ENCODE assay signal across 1 cellular context in the genomic region with DNA sequence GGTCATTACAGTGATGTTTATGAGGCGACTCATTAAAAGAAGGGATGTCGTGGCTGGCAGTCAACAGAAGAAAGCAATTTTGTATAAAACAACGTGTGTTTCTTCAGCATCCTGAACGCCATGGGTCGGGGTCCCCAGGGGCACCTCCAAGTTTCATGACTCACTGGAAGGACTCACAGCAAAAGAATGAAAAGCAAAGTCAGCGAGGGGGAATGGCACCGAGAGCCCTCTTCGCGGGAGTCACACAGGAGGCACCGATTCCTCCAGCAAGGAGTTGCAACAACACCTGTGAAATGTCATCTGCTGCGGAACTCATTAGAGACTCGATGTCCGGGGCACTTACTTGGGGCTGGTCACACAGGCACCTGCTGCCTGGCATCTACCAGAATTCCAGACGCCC.
A peak's percentile ranks its signal among the peaks of the same experiment; 100 is the strongest.
TF ChIP-seq lines count a peak whose summit lies in the region.

No MANE protein-coding gene starts in this region.

TF ChIP-seq in HepG2, 621 proteins besides CTCF, POLR2A, EP300 and RAD21 (continued from another document):
- peak; percentile 63 for TF ChIP-seq ZBTB33 (CRISPR knock-in tag; IDR thresholded peaks at IDR 0.05)
- TF ChIP-seq NBN (conservative IDR thresholded peaks at IDR 0.05), result no peak
- no peak for TF ChIP-seq JUND (CRISPR knock-in tag; IDR thresholded peaks at IDR 0.05)
- TF ChIP-seq, protein P1, sequence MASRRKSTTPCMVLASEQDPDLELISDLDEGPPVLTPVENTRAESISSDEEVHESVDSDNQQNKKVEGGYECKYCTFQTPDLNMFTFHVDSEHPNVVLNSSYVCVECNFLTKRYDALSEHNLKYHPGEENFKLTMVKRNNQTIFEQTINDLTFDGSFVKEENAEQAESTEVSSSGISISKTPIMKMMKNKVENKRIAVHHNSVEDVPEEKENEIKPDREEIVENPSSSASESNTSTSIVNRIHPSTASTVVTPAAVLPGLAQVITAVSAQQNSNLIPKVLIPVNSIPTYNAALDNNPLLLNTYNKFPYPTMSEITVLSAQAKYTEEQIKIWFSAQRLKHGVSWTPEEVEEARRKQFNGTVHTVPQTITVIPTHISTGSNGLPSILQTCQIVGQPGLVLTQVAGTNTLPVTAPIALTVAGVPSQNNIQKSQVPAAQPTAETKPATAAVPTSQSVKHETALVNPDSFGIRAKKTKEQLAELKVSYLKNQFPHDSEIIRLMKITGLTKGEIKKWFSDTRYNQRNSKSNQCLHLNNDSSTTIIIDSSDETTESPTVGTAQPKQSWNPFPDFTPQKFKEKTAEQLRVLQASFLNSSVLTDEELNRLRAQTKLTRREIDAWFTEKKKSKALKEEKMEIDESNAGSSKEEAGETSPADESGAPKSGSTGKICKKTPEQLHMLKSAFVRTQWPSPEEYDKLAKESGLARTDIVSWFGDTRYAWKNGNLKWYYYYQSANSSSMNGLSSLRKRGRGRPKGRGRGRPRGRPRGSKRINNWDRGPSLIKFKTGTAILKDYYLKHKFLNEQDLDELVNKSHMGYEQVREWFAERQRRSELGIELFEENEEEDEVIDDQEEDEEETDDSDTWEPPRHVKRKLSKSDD (CRISPR knock-in tag; IDR thresholded peaks at IDR 0.05; ENCODE audit: low read depth), result no peak
- TF ChIP-seq ZBTB38 (CRISPR knock-in tag; IDR thresholded peaks at IDR 0.05), result peak; percentile 55; the same call in 1 of the 2 replicates
- TF ChIP-seq TIGD3 (CRISPR knock-in tag; IDR thresholded peaks at IDR 0.05; ENCODE audit: borderline replicate concordance), result no peak
- TF ChIP-seq SRSF1 (optimal IDR thresholded peaks at IDR 0.05; ENCODE audit: low read depth, low read length), result no peak
- peak; percentile 23; the same call in 1 of the 2 replicates for TF ChIP-seq ZNF687 (CRISPR knock-in tag; IDR thresholded peaks at IDR 0.05)
- no peak for TF ChIP-seq ZMYM4 (CRISPR knock-in tag; IDR thresholded peaks at IDR 0.05)
- TF ChIP-seq ZBTB7B (CRISPR knock-in tag; IDR thresholded peaks at IDR 0.05), result no peak
- no peak for TF ChIP-seq GLI4 (CRISPR knock-in tag; IDR thresholded peaks at IDR 0.05; ENCODE audit: borderline replicate concordance)
- TF ChIP-seq ZNF496 (CRISPR knock-in tag; IDR thresholded peaks at IDR 0.05; ENCODE audit: insufficient replicate concordance), result no peak
- TF ChIP-seq KLF11 (CRISPR knock-in tag; IDR thresholded peaks at IDR 0.05), result no peak
- TF ChIP-seq ZNF101 (CRISPR knock-in tag; IDR thresholded peaks at IDR 0.05; ENCODE audit: borderline replicate concordance, low read depth), result no peak
TF ChIP-seq in HepG2: peak in this region for 3.
